In genomic region chr9:87542180-87542579, GRCh38 we compare ENCODE assay signal across 21 cellular contexts.
"Had no signal": no experiment of that assay in that cellular context is flagged by ENCODE, and none has a peak within 500 bp of the region (broad histone marks: within the 10 kb centered on the region; RNA-seq: fewer than 3 reads in every experiment).

No MANE protein-coding gene starts in this region.

- H3K4me3 ChIP-seq: esophagus squamous epithelium, lung, smooth muscle cell, suprapubic skin, thyroid gland had no signal

- H3K27ac Mint-ChIP-seq: effector memory CD8-positive, alpha-beta T cell; naive thymus-derived CD4-positive, alpha-beta T cell; type B pancreatic cell had no signal

- H3K9me3 Mint-ChIP-seq: dendritic cell treated with granulocyte-macrophage colony-stimulating factor and Interleukin-4, amounts not matched to agents 40 ng/mL and 50 ng/mL, for 4 days; effector memory CD8-positive, alpha-beta T cell; type B pancreatic cell had no signal

- H3K36me3 ChIP-seq: esophagus squamous epithelium, neutrophil, suprapubic skin, thyroid gland had no signal

- H3K9me3 ChIP-seq: esophagus squamous epithelium, neutrophil, suprapubic skin, thyroid gland had no signal

- H3K4me3 Mint-ChIP-seq: dendritic cell treated with granulocyte-macrophage colony-stimulating factor and Interleukin-4, amounts not matched to agents 40 ng/mL and 50 ng/mL, for 4 days; effector memory CD8-positive, alpha-beta T cell; naive thymus-derived CD4-positive, alpha-beta T cell; type B pancreatic cell had no signal

- H3K27me3 ChIP-seq: esophagus squamous epithelium, neutrophil, suprapubic skin, thyroid gland had no signal

- ATAC-seq: effector memory CD8-positive, alpha-beta T cell; left colon; left ventricle myocardium superior; naive thymus-derived CD4-positive, alpha-beta T cell; right cardiac atrium had no signal

- DNase-seq: effector memory CD8-positive, alpha-beta T cell; esophagus squamous epithelium; foreskin fibroblast; kidney; left colon; left ventricle myocardium superior; mesendoderm; naive thymus-derived CD4-positive, alpha-beta T cell; posterior cingulate gyrus; right cardiac atrium; stimulated activated CD4-positive, alpha-beta T cell treated with anti-CD3 and anti-CD28 coated beads, Interleukin-2, amount 100 ng/mL, for 48 hours; stimulated activated naive CD4-positive, alpha-beta T cell treated with Interleukin-2 at 50 U/mL for 16 hours; thyroid gland had no signal

- H3K27ac ChIP-seq: esophagus squamous epithelium, neutrophil, suprapubic skin, thyroid gland had no signal

- H3K4me1 ChIP-seq: esophagus squamous epithelium, suprapubic skin, thyroid gland had no signal

- H3K4me2 ChIP-seq: smooth muscle cell had no signal

- H3K27me3 Mint-ChIP-seq: dendritic cell treated with granulocyte-macrophage colony-stimulating factor and Interleukin-4, amounts not matched to agents 40 ng/mL and 50 ng/mL, for 4 days; type B pancreatic cell had no signal

- H3K36me3 Mint-ChIP-seq: naive thymus-derived CD4-positive, alpha-beta T cell had no signal

- FAIRE-seq: colon, kidney, urothelium cell line had no signal
